2 cellular contexts compared by ENCODE assay signal in genomic region chr15:89740137-89740536, GRCh38.
A peak's percentile ranks its signal among the peaks of the same experiment; 100 is the strongest.
TF ChIP-seq lines count a peak whose summit lies in the region.

No MANE protein-coding gene starts in this region.

TF ChIP-seq in WTC11, 78 proteins besides CTCF, POLR2A, EP300 and RAD21:
- TF ChIP-seq SMAD3 (CRISPR knock-in tag; IDR thresholded peaks at IDR 0.05; ENCODE audit: borderline replicate concordance), result no peak
- TF ChIP-seq NR2C2 (CRISPR knock-in tag; IDR thresholded peaks at IDR 0.05), result no peak
- TF ChIP-seq ATF3 (CRISPR knock-in tag; conservative IDR thresholded peaks at IDR 0.05), result no peak

TF ChIP-seq in HepG2, 621 proteins besides CTCF, POLR2A, EP300 and RAD21 (continues in another document):
- TF ChIP-seq HNF1B (CRISPR knock-in tag; IDR thresholded peaks at IDR 0.05) (0 out of 2 replicates have a peak, but pooled peaks have one; percentile 20), HDAC6 (IDR thresholded peaks at IDR 0.05; ENCODE audit: low read depth, low read length) (no peak), ARNT (IDR thresholded peaks at IDR 0.05) (no peak), SMC3 (IDR thresholded peaks at IDR 0.05; ENCODE audit: low read length) (peak; percentile 82), ZNF546 (CRISPR knock-in tag; conservative IDR thresholded peaks at IDR 0.05) (no peak), RARA (CRISPR knock-in tag; IDR thresholded peaks at IDR 0.05) (no peak), ZNF10 (CRISPR knock-in tag; IDR thresholded peaks at IDR 0.05; ENCODE audit: borderline replicate concordance, low read depth) (no peak), ZNF530 (CRISPR knock-in tag; IDR thresholded peaks at IDR 0.05; ENCODE audit: low read depth) (no peak), KMT2B (CRISPR knock-in tag; IDR thresholded peaks at IDR 0.05) (no peak), ZFP36 (IDR thresholded peaks at IDR 0.05; ENCODE audit: borderline replicate concordance, low read depth, low read length, partially characterized antibody) (no peak), ZBTB39 (CRISPR knock-in tag; IDR thresholded peaks at IDR 0.05) (no peak), ZNF331 (CRISPR knock-in tag; IDR thresholded peaks at IDR 0.05) (no peak), AHDC1 (CRISPR knock-in tag; IDR thresholded peaks at IDR 0.05; ENCODE audit: borderline replicate concordance) (no peak), ZHX1 (CRISPR knock-in tag; IDR thresholded peaks at IDR 0.05; ENCODE audit: low read depth) (no peak), ZNF335 (CRISPR knock-in tag; IDR thresholded peaks at IDR 0.05) (no peak), ZNF253 (CRISPR knock-in tag; IDR thresholded peaks at IDR 0.05; ENCODE audit: borderline replicate concordance) (no peak), PRDM15 (CRISPR knock-in tag; IDR thresholded peaks at IDR 0.05) (no peak), PTBP1 (IDR thresholded peaks at IDR 0.05; ENCODE audit: low read depth, low read length, poor library complexity, severe bottlenecking) (no peak), STAG1 (CRISPR knock-in tag; IDR thresholded peaks at IDR 0.05) (peak; percentile 97), ZXDC (CRISPR knock-in tag; IDR thresholded peaks at IDR 0.05) (no peak), ZNF616 (CRISPR knock-in tag; IDR thresholded peaks at IDR 0.05; ENCODE audit: low read depth) (no peak), GLMP (CRISPR knock-in tag; IDR thresholded peaks at IDR 0.05; ENCODE audit: borderline replicate concordance) (no peak), NFAT5 (CRISPR knock-in tag; IDR thresholded peaks at IDR 0.05) (no peak), HDAC2 (CRISPR knock-in tag; IDR thresholded peaks at IDR 0.05) (no peak), SMARCC2 (IDR thresholded peaks at IDR 0.05) (no peak), SRSF1 (optimal IDR thresholded peaks at IDR 0.05; ENCODE audit: low read depth, low read length) (no peak)
